11 cellular contexts compared by ENCODE assay signal in genomic region chr9:124296800-124297552, GRCh38. TPM values are rescaled to one million over a fixed set of nuclear protein-coding genes. Genes with fewer than 3 reads are reported as not detected.
DNase-seq lines count a peak whose midpoint lies in the region; TF ChIP-seq lines count a peak whose summit lies in the region.
"Had no signal": no experiment of that assay in that cellular context is flagged by ENCODE, and none has a peak within 500 bp of the region (broad histone marks: within the 10 kb centered on the region; RNA-seq: fewer than 3 reads in every experiment).

No MANE protein-coding gene starts in this region.

- no peaks in the 10 kb centered on the region for H3K9me2 ChIP-seq in PC-9 (ENCODE audit: insufficient read depth)

- peak overlapping the region; percentile 84 for H3K27ac Mint-ChIP-seq in osteocyte (ENCODE audit: unreplicated experiment)

- H3K4me2 ChIP-seq in BLaER1, result peak overlapping the region; percentile 98
- peak overlapping the region; percentile 42 for H3K4me2 ChIP-seq in PC-9
- H3K4me2 ChIP-seq in fibroblast of lung (ENCODE audit: extremely low read depth, insufficient read depth, low read length), result peak overlapping the region; percentile 51

- DNase-seq in PC-9 (no peak), fibroblast of lung (ENCODE audit: low read depth in 2 of 2) (no peak), osteocyte (ENCODE audit: extremely low spot score, unreplicated experiment) (no peak), NCI-H82 (lab: John Stamatoyannopoulos, UW) (no peak), GM19238 (ENCODE audit: insufficient read length, low spot score) (no peak), prostate gland (ENCODE audit: low spot score) (no peak)
- no peak for DNase-seq in stimulated activated CD8-positive, alpha-beta memory T cell treated with anti-CD3 and anti-CD28 coated beads, Interleukin-4, amount 100 ng/mL, for 48 hours
- DNase-seq: BE2C, DMS79 treated with DMSO at 0.1 percent for 48 hours, NCI-H2081 treated with DMSO at 0.1 percent for 48 hours had no signal

- H3K4me1 Mint-ChIP-seq in osteocyte (ENCODE audit: unreplicated experiment), result peaks cover 88% of the 10 kb centered on the region

- intact Hi-C loops in PC-9 (cut with micrococcal nuclease; ENCODE audit: unreplicated experiment), result loop anchor here (1.0 to 10.0 kb wide), 4 partner anchors 12 to 153 kb away; no protein-coding TSS in a partner anchor
- intact Hi-C loops in prostate gland (cut with DNase I), result no loop called here

- H3K79me2 ChIP-seq in PC-9 (ENCODE audit: low read depth) (peaks cover 21% of the 10 kb centered on the region), fibroblast of lung (ENCODE audit: control insufficient read depth, insufficient read depth, low read length) (peaks cover 95% of the 10 kb centered on the region)

- peaks cover 9% of the 10 kb centered on the region for H3K36me3 Mint-ChIP-seq in osteocyte (ENCODE audit: unreplicated experiment)

- no peaks in the 10 kb centered on the region for H3K9me3 Mint-ChIP-seq in osteocyte (ENCODE audit: unreplicated experiment)

- H2AFZ ChIP-seq in PC-9 (no peak overlapping the region), fibroblast of lung (ENCODE audit: low read length) (no peak overlapping the region)

- H3K9me3 ChIP-seq in BLaER1 (no peaks in the 10 kb centered on the region), PC-9 (ENCODE audit: insufficient read depth, low read depth) (no peaks in the 10 kb centered on the region), fibroblast of lung (ENCODE audit: control insufficient read depth, insufficient read depth, low read depth, low read length) (no peaks in the 10 kb centered on the region), prostate gland (no peaks in the 10 kb centered on the region)
- H3K9me3 ChIP-seq: BE2C had no signal

- no peak for TF ChIP-seq POLR2A in prostate gland (IDR thresholded peaks at IDR 0.05)

- BruUV-seq in PC-9 (replicated peaks; lab: Mats Ljungman, UMichigan), result no TSS peak

- H3K9ac ChIP-seq in BLaER1, result no peak overlapping the region
- no peak overlapping the region for H3K9ac ChIP-seq in fibroblast of lung (ENCODE audit: insufficient read depth, low read length)

- peaks cover 20% of the 10 kb centered on the region for H3F3A ChIP-seq in PC-9 (ENCODE audit: insufficient read depth, low read depth)

- no peak for TF ChIP-seq CTCF in PC-9 (conservative IDR thresholded peaks at IDR 0.05)
- TF ChIP-seq CTCF in fibroblast of lung (conservative IDR thresholded peaks at IDR 0.05 in 1 of 2, IDR thresholded peaks at IDR 0.05 in 1 of 2; ENCODE audit: low read depth in 1 of 2, low read length in 2 of 2), result no peak
- TF ChIP-seq CTCF in osteocyte (IDR thresholded peaks at IDR 0.05), result no peak
- no peak for TF ChIP-seq CTCF in prostate gland (IDR thresholded peaks at IDR 0.05)

- H4K20me1 ChIP-seq in BLaER1 (peaks cover 100% of the 10 kb centered on the region), PC-9 (ENCODE audit: insufficient read depth) (no peaks in the 10 kb centered on the region), fibroblast of lung (ENCODE audit: control insufficient read depth, extremely low read depth, insufficient read depth, low read length) (no peaks in the 10 kb centered on the region)

- CTCF ChIA-PET in PC-9 (lab: Charles Lee), result no interaction called here

- no peak overlapping the region for H3K4me3 Mint-ChIP-seq in osteocyte (ENCODE audit: unreplicated experiment)

- POLR2A ChIA-PET in PC-9 (lab: Charles Lee; ENCODE audit: unreplicated experiment), result interaction anchor here (0.6 to 1.1 kb wide), 4 partner anchors 9 to 1639 kb away, joined by 4 to 9 read pairs (median 5); no protein-coding TSS in a partner anchor

- 67% methylated on average over 14 of the region's 14 CpGs for WGBS in prostate gland

- no peaks in the 10 kb centered on the region for H3K27me3 Mint-ChIP-seq in osteocyte (ENCODE audit: unreplicated experiment)

- no peaks in the 10 kb centered on the region for H3K27me3 ChIP-seq in BLaER1
- H3K27me3 ChIP-seq in PC-9 (ENCODE audit: insufficient read depth, low read depth), result no peaks in the 10 kb centered on the region
- H3K27me3 ChIP-seq in fibroblast of lung (ENCODE audit: control insufficient read depth, insufficient read depth, low read length), result no peaks in the 10 kb centered on the region
- no peaks in the 10 kb centered on the region for H3K27me3 ChIP-seq in prostate gland (replicated peaks; ENCODE audit: insufficient read depth)
- H3K27me3 ChIP-seq: BE2C had no signal

- H3K4me3 ChIP-seq in BLaER1 (no peak overlapping the region), PC-9 (no peak overlapping the region), fibroblast of lung (replicated peaks in 1 of 4; ENCODE audit: control extremely low read depth in 1 of 4, insufficient read depth in 1 of 4, low read depth in 3 of 4, low read length in 4 of 4) (no peak overlapping the region), prostate gland (no peak overlapping the region)

- H3K36me3 ChIP-seq in BLaER1, result peaks cover 16% of the 10 kb centered on the region
- H3K36me3 ChIP-seq in PC-9 (ENCODE audit: low read depth), result no peaks in the 10 kb centered on the region
- H3K36me3 ChIP-seq in fibroblast of lung (ENCODE audit: control insufficient read depth, insufficient read depth, low read length), result peaks cover 15% of the 10 kb centered on the region
- peaks cover 0 to 3% of the 10 kb centered on the region in 2 donors for H3K36me3 ChIP-seq in prostate gland
- H3K36me3 ChIP-seq: BE2C had no signal

- peaks cover 98% of the 10 kb centered on the region for H3K4me1 ChIP-seq in BLaER1
- peaks cover 71% of the 10 kb centered on the region for H3K4me1 ChIP-seq in PC-9 (replicated peaks; ENCODE audit: insufficient read depth)
- H3K4me1 ChIP-seq in fibroblast of lung (ENCODE audit: control insufficient read depth, extremely low read depth, insufficient read depth, low read length), result peaks cover 58% of the 10 kb centered on the region
- peaks cover 14% of the 10 kb centered on the region for H3K4me1 ChIP-seq in prostate gland (replicated peaks)
- H3K4me1 ChIP-seq: BE2C had no signal

- H3K27ac ChIP-seq in BLaER1, result no peak overlapping the region
- H3K27ac ChIP-seq in PC-9, result peak overlapping the region; percentile 6; the same call in 1 of the 2 replicates
- H3K27ac ChIP-seq in fibroblast of lung (ENCODE audit: insufficient read depth, low read length), result peak overlapping the region; percentile 63
- no peak overlapping the region for H3K27ac ChIP-seq in prostate gland

RNA-seq across cellular contexts. Expression of gene NEK6, which starts 39.2 kb away (rescaled TPM):
- 48.1 and 57.9 TPM in 2 replicates for total RNA-seq in PC-9 (2021)
- total RNA-seq in fibroblast of lung, result 64.5 and 71.2 TPM in 2 replicates
- polyA plus RNA-seq in fibroblast of lung, result 71.4 and 102 TPM in 2 replicates
- 55.8 and 75.3 TPM in 2 replicates for polyA plus RNA-seq in fibroblast of lung (2012)
- polyA minus RNA-seq in fibroblast of lung (ENCODE audit: low replicate concordance), result 119 and 153 TPM in 2 replicates
- 111 and 115 TPM in 2 replicates for total RNA-seq in osteocyte
- total RNA-seq in prostate gland, result 10 to 100 TPM; 32.3 to 44.2 TPM

Comparison
In these comparisons a context has a peak if more than half of its experiments do, and no peak if none do; other contexts are left out.
1. H3K27ac ChIP-seq: peak in PC-9 (single experiment) and fibroblast of lung (single experiment); none in BLaER1 (single experiment) and prostate gland (0 of 2).
2. H3K4me2 ChIP-seq: peak in every context shown above with its lines; median percentile 98 in BLaER1; 51 in fibroblast of lung; 42 in PC-9.